ENCODE assay signal across 16 cellular contexts in the genomic region with DNA sequence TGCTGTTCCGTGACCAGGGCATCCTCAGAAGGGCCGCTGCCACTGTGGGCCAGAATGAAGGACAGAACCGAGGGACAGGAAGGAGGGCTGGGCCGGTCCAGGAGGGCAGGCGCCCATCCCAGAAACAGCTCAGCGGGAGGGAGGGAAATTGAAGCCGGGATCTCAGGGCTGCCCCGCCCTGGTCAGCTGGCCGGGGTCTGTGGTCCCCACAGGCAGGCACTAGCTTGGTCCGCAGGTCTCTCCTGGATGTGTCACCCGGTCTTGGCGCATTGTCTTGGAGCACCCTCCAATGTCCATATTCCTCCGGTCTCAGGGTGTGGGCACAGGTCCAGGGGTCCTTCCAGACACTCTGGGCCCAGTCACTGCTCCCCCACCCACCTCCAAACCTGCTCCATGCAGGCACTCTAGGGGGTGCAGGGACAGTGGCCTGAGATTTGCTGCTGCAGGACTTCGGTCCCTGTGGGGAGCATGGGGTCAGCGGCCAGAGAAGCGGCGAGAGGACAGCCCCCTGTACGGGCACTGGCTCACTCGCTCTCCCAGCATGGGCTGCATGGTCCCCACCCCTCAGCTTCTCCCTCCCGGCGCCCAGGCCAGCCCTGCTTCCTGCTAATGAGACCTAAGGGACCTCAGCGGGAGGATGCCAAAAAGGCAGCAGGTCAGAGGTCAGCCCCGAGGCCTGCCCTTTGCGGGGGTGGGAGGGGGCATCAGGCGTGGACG. TPM values are rescaled to one million over a fixed set of nuclear protein-coding genes. Genes with fewer than 3 reads are reported as not detected.
A peak's percentile ranks its signal among the peaks of the same experiment; 100 is the strongest.
DNase-seq lines count a peak whose midpoint lies in the region; ATAC-seq, FAIRE-seq and TF ChIP-seq lines count a peak whose summit lies in the region.
"Had no signal": no experiment of that assay in that cellular context is flagged by ENCODE, and none has a peak within 500 bp of the region (broad histone marks: within the 10 kb centered on the region; RNA-seq: fewer than 3 reads in every experiment).

No MANE protein-coding gene starts in this region.

- no peaks in the 10 kb centered on the region for H3K79me2 ChIP-seq in K562 (ENCODE audit: control insufficient read depth, insufficient read depth, low read length)

- no peak for FAIRE-seq in K562 (lab: Jason Lieb, UNC)

- BruUV-seq in K562 (replicated peaks; lab: Mats Ljungman, UMichigan) (no TSS peak), A673 (replicated peaks; lab: Mats Ljungman, UMichigan) (no TSS peak)

- WGBS in K562 (ENCODE audit: insufficient coverage, low coverage, missing lambda C conversion rate) = 73% methylated on average over 21 of the region's 26 CpGs

- no peaks in the 10 kb centered on the region for H3K36me3 ChIP-seq in K562 (ENCODE audit: control insufficient read depth, insufficient read depth, low read length)
- H3K36me3 ChIP-seq in mucosa of descending colon (ENCODE audit: low read depth) = no peaks in the 10 kb centered on the region
- H3K36me3 ChIP-seq in upper lobe of right lung = no peaks in the 10 kb centered on the region
- H3K36me3 ChIP-seq in A673 (ENCODE audit: insufficient read depth, low read length, poor library complexity, severe bottlenecking) = no peaks in the 10 kb centered on the region

- no peak overlapping the region for H2AFZ ChIP-seq in K562 (ENCODE audit: low read depth, low read length)

- H3K9me3 ChIP-seq in K562 (replicated peaks; ENCODE audit: control insufficient read depth, insufficient read depth, low read depth, low read length) (no peaks in the 10 kb centered on the region), mucosa of descending colon (no peaks in the 10 kb centered on the region), upper lobe of right lung (no peaks in the 10 kb centered on the region), A673 (ENCODE audit: low read depth, low read length, poor library complexity, severe bottlenecking) (no peaks in the 10 kb centered on the region)

- no peaks in the 10 kb centered on the region for H4K20me1 ChIP-seq in K562 (replicated peaks; ENCODE audit: control insufficient read depth, insufficient read depth, low read length)

- CTCF ChIA-PET in K562 (lab: Yijun Ruan, JAX; ENCODE audit: low intra/inter-chr PET ratio) (no interaction called here), A673 (lab: Charles Lee) (no interaction called here)

- DNase-seq in Right ventricle myocardium superior (peak; percentile 30), left ventricle myocardium superior (no peak), K562 (ENCODE audit: extremely low read depth in 1 of 4, low spot score in 3 of 4) (no peak), mucosa of descending colon (peak in 2 of 3 donors; percentile 14 to 46), upper lobe of right lung (peak; percentile 58), SW 1271 (lab: John Stamatoyannopoulos, UW) (no peak), NCI-H2171 treated with DMSO at 0.1 percent for 48 hours (lab: John Stamatoyannopoulos, UW) (no peak), A673 (ENCODE audit: low spot score) (no peak)
- DNase-seq: activated CD4-positive, alpha-beta T cell treated with anti-CD3 and anti-CD28 coated beads, Interleukin-2, amount 10 ng/mL, durations not matched to agents 7 days and 5 days; activated gamma-delta T cell treated with Interleukin-2 at 50 U/mL for 16 hours; DMS53; effector memory CD4-positive, alpha-beta T cell; NCI-H1105; SHP77 had no signal

- TF ChIP-seq RAD21 in K562 (CRISPR knock-in tag; conservative IDR thresholded peaks at IDR 0.05 in 1 of 2, IDR thresholded peaks at IDR 0.05 in 1 of 2) = no peak

- H3K4me3 ChIP-seq in K562 (no peak overlapping the region), mucosa of descending colon (no peak overlapping the region), upper lobe of right lung (no peak overlapping the region), A673 (ENCODE audit: low read depth, low read length, poor library complexity, severe bottlenecking) (no peak overlapping the region)
- H3K4me3 ChIP-seq: lung had no signal

- TF ChIP-seq CTCF in K562 (IDR thresholded peaks at IDR 0.05 in 2 of 3, conservative IDR thresholded peaks at IDR 0.05 in 1 of 3; ENCODE audit: insufficient read depth in 2 of 3, low read depth in 1 of 3, low read length in 3 of 3) (no peak), mucosa of descending colon (IDR thresholded peaks at IDR 0.05) (no peak), upper lobe of right lung (IDR thresholded peaks at IDR 0.05) (no peak), A673 (conservative IDR thresholded peaks at IDR 0.05; ENCODE audit: low read depth, low read length) (no peak)

- H3K9ac ChIP-seq in K562 (ENCODE audit: insufficient read depth in 1 of 2, low read depth in 2 of 2, low read length in 2 of 2) = peak overlapping the region in 1 of 2 experiments; percentile 7; a peak in 1 of 4 replicates

- H3K27ac ChIP-seq in K562 (ENCODE audit: extremely low read depth, low read depth, low read length) = no peak overlapping the region
- no peak overlapping the region for H3K27ac ChIP-seq in upper lobe of right lung
- H3K27ac ChIP-seq in A673 (ENCODE audit: low read depth, low read length, poor library complexity, severe bottlenecking) = no peak overlapping the region

- H3K27me3 ChIP-seq in K562 (ENCODE audit: control insufficient read depth in 2 of 2, insufficient read depth in 2 of 2, low read length in 2 of 2) = no peaks in the 10 kb centered on the region
- H3K27me3 ChIP-seq in upper lobe of right lung = no peaks in the 10 kb centered on the region
- no peaks in the 10 kb centered on the region for H3K27me3 ChIP-seq in A673 (replicated peaks; ENCODE audit: insufficient read depth, low read depth, low read length, poor library complexity)

- POLR2A ChIA-PET in K562 (lab: Yijun Ruan, JAX) = interaction anchor here (0.6 kb wide), 1 partner anchor 573 kb away, joined by 3 read pairs; a partner anchor contains a TSS
- POLR2A ChIA-PET in A673 (lab: Charles Lee; ENCODE audit: low non-redundant PET) = no interaction called here

- TF ChIP-seq EP300 in K562 (IDR thresholded peaks at IDR 0.05; ENCODE audit: low read length) = no peak

- no peak overlapping the region for H3K4me2 ChIP-seq in K562 (ENCODE audit: insufficient read depth, low read length)

- in situ Hi-C loops in K562 (cut with MboI) = no loop called here

- no peak for TF ChIP-seq POLR2A in K562 (conservative IDR thresholded peaks at IDR 0.05)

- H3K4me1 ChIP-seq in K562 (replicated peaks in 1 of 2; ENCODE audit: control insufficient read depth in 2 of 2, insufficient read depth in 2 of 2, low read length in 2 of 2) = peaks cover 0 to 34% of the 10 kb centered on the region in 2 experiments; a peak in 2 of 5 replicates
- H3K4me1 ChIP-seq in mucosa of descending colon (ENCODE audit: low read depth) = no peaks in the 10 kb centered on the region
- no peaks in the 10 kb centered on the region for H3K4me1 ChIP-seq in upper lobe of right lung
- H3K4me1 ChIP-seq in A673 (ENCODE audit: insufficient read depth, low read length, poor library complexity, severe bottlenecking) = no peaks in the 10 kb centered on the region

- H3K9me1 ChIP-seq in K562 (ENCODE audit: control insufficient read depth, insufficient read depth, low read length) = peaks cover 2% of the 10 kb centered on the region

- no peak for ATAC-seq in Right ventricle myocardium superior (ENCODE audit: poor library complexity)
- ATAC-seq in left ventricle myocardium superior = no peak
- no peak for ATAC-seq in K562
- no peak for ATAC-seq in mucosa of descending colon
- ATAC-seq in upper lobe of right lung = no peak
- ATAC-seq: stimulated activated memory B cell treated with anti-CD40 and anti-IgM and Interleukin-4, amounts not matched to agents 10 μg/mL and 1 μg/mL and 100 μg/mL, for 72 hours had no signal

- intact Hi-C loops in Right ventricle myocardium superior (cut with DNase I) = no loop called here
- intact Hi-C loops in left ventricle myocardium superior (cut with micrococcal nuclease) = no loop called here
- intact Hi-C loops in K562 (cut with micrococcal nuclease) = no loop called here
- intact Hi-C loops in mucosa of descending colon (cut with DNase I, micrococcal nuclease) = no loop called here
- intact Hi-C loops in upper lobe of right lung (cut with DNase I) = no loop called here
- intact Hi-C loops in A673 (cut with micrococcal nuclease; ENCODE audit: unreplicated experiment) = no loop called here

RNA-seq across cellular contexts. Expression of a gene that starts 23.9 kb away (rescaled TPM):
- total RNA-seq in Right ventricle myocardium superior (31.5 TPM), left ventricle myocardium superior (44.0 TPM), K562 (2014; rRNA removed) (8.8 and 11.2 TPM in 2 replicates), K562 (2014; rRNA removed; fragmentation: Illumina TruSeq; extraction: Trizol) (1.3 and 1.7 TPM in 2 replicates), K562 (2015; rRNA removed; fragmentation: Illumina TruSeq; extraction: Trizol) (5.9 and 6.1 TPM in 2 replicates), K562 (2021) (13.5 and 14.0 TPM in 2 replicates), mucosa of descending colon (10 to 100 TPM; 46.6 to 59.6 (median 52.6) TPM), upper lobe of right lung (72.7 TPM), A673 (2021) (9.1 and 12.7 TPM in 2 replicates)
- total RNA-seq in K562 (2011; cell fraction: chromatin; rRNA removed; ENCODE audit: low replicate concordance) = 28.6 and 67.2 TPM in 2 replicates
- 27.8 and 29.2 TPM in 2 replicates for total RNA-seq in K562 (2011; cell fraction: nucleolus; rRNA removed)
- total RNA-seq in K562 (2011; cell fraction: nucleoplasm; rRNA removed) = 20.9 and 26.7 TPM in 2 replicates
- polyA plus RNA-seq in K562 (2011; rRNA removed) (9.1 and 14.4 TPM in 2 replicates), K562 (2014; fragmentation: Illumina TruSeq; extraction: Trizol) (4.4 and 7.0 TPM in 2 replicates), K562 (2014; fragmentation: Nextera tagmentation; extraction: Ambion mirVana) (under 1 TPM; 0.06 to 0.29 TPM), K562 (2014; rRNA removed) (8.9 and 10.2 TPM in 2 replicates)
- polyA plus RNA-seq in K562 (2011; cell fraction: cytosol; rRNA removed) = 10.3 and 17.4 TPM in 2 replicates
- 49.5 and 56.9 TPM in 2 replicates for polyA plus RNA-seq in K562 (2011; cell fraction: nucleus; rRNA removed)
- 9.3 and 17.8 TPM in 2 replicates for polyA plus RNA-seq in K562 (2012)
- 3.4 and 3.6 TPM in 2 replicates for polyA minus RNA-seq in K562 (2011; rRNA and poly(A)+ RNA removed)
- polyA minus RNA-seq in K562 (2011; cell fraction: cytosol; rRNA and poly(A)+ RNA removed) = 4.6 and 8.3 TPM in 2 replicates
- polyA minus RNA-seq in K562 (2011; cell fraction: nucleus; rRNA and poly(A)+ RNA removed) = 13.1 and 22.0 TPM in 2 replicates

RNA-seq across cellular contexts. Expression of a gene that starts 43.9 kb away (rescaled TPM):
- total RNA-seq in Right ventricle myocardium superior = 5.7 TPM
- 8.2 TPM for total RNA-seq in left ventricle myocardium superior
- 10.9 and 54.8 TPM in 2 replicates for total RNA-seq in K562 (2011; cell fraction: chromatin; rRNA removed; ENCODE audit: low replicate concordance)
- 8.7 and 12.0 TPM in 2 replicates for total RNA-seq in K562 (2011; cell fraction: nucleolus; rRNA removed)
- total RNA-seq in K562 (2011; cell fraction: nucleoplasm; rRNA removed) = 17.7 and 23.4 TPM in 2 replicates
- 14.9 and 15.8 TPM in 2 replicates for total RNA-seq in K562 (2014; rRNA removed)
- 25.7 and 29.2 TPM in 2 replicates for total RNA-seq in K562 (2014; rRNA removed; fragmentation: Illumina TruSeq; extraction: Trizol)
- total RNA-seq in K562 (2015; rRNA removed; fragmentation: Illumina TruSeq; extraction: Trizol) = 20.1 and 22.3 TPM in 2 replicates
- total RNA-seq in K562 (2021) = 19.8 and 20.0 TPM in 2 replicates
- polyA plus RNA-seq in K562 (2011; rRNA removed) = 15.3 and 21.5 TPM in 2 replicates
- polyA plus RNA-seq in K562 (2011; cell fraction: cytosol; rRNA removed) = 6.7 and 9.4 TPM in 2 replicates
- polyA plus RNA-seq in K562 (2011; cell fraction: nucleus; rRNA removed) = 15.3 and 17.4 TPM in 2 replicates
- polyA plus RNA-seq in K562 (2012) = 15.3 and 16.2 TPM in 2 replicates
- 18.7 and 22.3 TPM in 2 replicates for polyA plus RNA-seq in K562 (2014; fragmentation: Illumina TruSeq; extraction: Trizol)
- 1 to 10 TPM; 8.9 to 9.6 TPM for polyA plus RNA-seq in K562 (2014; fragmentation: Nextera tagmentation; extraction: Ambion mirVana)
- 22.8 and 25.0 TPM in 2 replicates for polyA plus RNA-seq in K562 (2014; rRNA removed)
- 12.1 and 15.7 TPM in 2 replicates for polyA minus RNA-seq in K562 (2011; rRNA and poly(A)+ RNA removed)
- polyA minus RNA-seq in K562 (2011; cell fraction: cytosol; rRNA and poly(A)+ RNA removed) = 5.9 and 8.2 TPM in 2 replicates
- 8.5 and 14.3 TPM in 2 replicates for polyA minus RNA-seq in K562 (2011; cell fraction: nucleus; rRNA and poly(A)+ RNA removed)
- total RNA-seq in mucosa of descending colon = 10 to 100 TPM in 2 of 3 donors, 1 to 10 TPM in 1; 9.9 to 13.7 (median 11.4) TPM
- 13.0 TPM for total RNA-seq in upper lobe of right lung
- total RNA-seq in A673 (2021) = 25.6 and 27.7 TPM in 2 replicates

RNA-seq across cellular contexts. Expression of a gene that starts 43.9 kb away (rescaled TPM):
- total RNA-seq in Right ventricle myocardium superior (2.3 TPM), left ventricle myocardium superior (1.9 TPM), K562 (2014; rRNA removed) (0.09 and 0.16 TPM in 2 replicates), K562 (2014; rRNA removed; fragmentation: Illumina TruSeq; extraction: Trizol) (0.47 and 0.70 TPM in 2 replicates), K562 (2015; rRNA removed; fragmentation: Illumina TruSeq; extraction: Trizol) (0.72 and 0.91 TPM in 2 replicates), K562 (2021) (0.45 and 0.58 TPM in 2 replicates), mucosa of descending colon (1 to 10 TPM; 1.4 to 4.6 (median 1.4) TPM), upper lobe of right lung (2.7 TPM), A673 (2021) (2.5 and 4.0 TPM in 2 replicates)
- total RNA-seq in K562 (2011; cell fraction: chromatin; rRNA removed; ENCODE audit: low replicate concordance) = 3.2 and 4.6 TPM in 2 replicates
- total RNA-seq in K562 (2011; cell fraction: nucleolus; rRNA removed) = 0.33 and 0.39 TPM in 2 replicates
- 0.37 and 1.5 TPM in 2 replicates for total RNA-seq in K562 (2011; cell fraction: nucleoplasm; rRNA removed)
- polyA plus RNA-seq in K562 (2011; rRNA removed) (0.54 and 0.70 TPM in 2 replicates), K562 (2014; fragmentation: Illumina TruSeq; extraction: Trizol) (0.15 and 0.33 TPM in 2 replicates), K562 (2014; fragmentation: Nextera tagmentation; extraction: Ambion mirVana) (under 1 TPM; 0.08 to 0.25 TPM), K562 (2014; rRNA removed) (0.32 and 0.46 TPM in 2 replicates)
- 0.12 and 0.25 TPM in 2 replicates for polyA plus RNA-seq in K562 (2011; cell fraction: cytosol; rRNA removed)
- 0.40 and 1.5 TPM in 2 replicates for polyA plus RNA-seq in K562 (2011; cell fraction: nucleus; rRNA removed)
- 0.33 and 1.5 TPM in 2 replicates for polyA plus RNA-seq in K562 (2012)
- polyA minus RNA-seq in K562 (2011; rRNA and poly(A)+ RNA removed) = 1.2 and 2.1 TPM in 2 replicates
- polyA minus RNA-seq in K562 (2011; cell fraction: cytosol; rRNA and poly(A)+ RNA removed) = 0.73 TPM in 1 of 2 replicates, not detected in the other
- polyA minus RNA-seq in K562 (2011; cell fraction: nucleus; rRNA and poly(A)+ RNA removed) = 0.40 and 0.56 TPM in 2 replicates

Comparison
In these comparisons a context has a peak if more than half of its experiments do, and no peak if none do; other contexts are left out.
1. DNase-seq: peak in Right ventricle myocardium superior (single experiment), mucosa of descending colon (2 of 3) and upper lobe of right lung (single experiment); none in left ventricle myocardium superior (single experiment), K562 (0 of 4), SW 1271 (0 of 2), NCI-H2171 treated with DMSO at 0.1 percent for 48 hours (single experiment) and A673 (single experiment).